ENCODE assay signal across 32 cellular contexts in the genomic region with DNA sequence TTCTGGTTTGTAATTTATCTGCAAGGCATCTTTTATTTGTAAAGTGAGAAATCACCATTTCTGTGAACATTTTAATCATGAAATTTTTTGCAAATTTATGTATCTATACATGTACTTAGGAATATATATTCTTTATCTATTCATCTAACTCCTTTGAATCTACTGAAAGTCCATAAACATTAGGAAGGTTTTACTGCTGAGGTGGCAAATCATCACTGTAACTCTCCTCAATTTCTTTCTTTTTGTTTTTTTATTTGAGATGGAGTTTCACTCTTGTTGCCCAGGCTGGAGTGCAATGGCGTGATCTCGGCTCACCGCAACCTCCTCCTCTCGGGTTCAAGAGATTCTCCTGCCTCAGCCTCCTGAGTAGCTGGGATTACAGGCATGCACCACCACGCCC.
"Had no signal": no experiment of that assay in that cellular context is flagged by ENCODE, and none has a peak within 500 bp of the region (broad histone marks: within the 10 kb centered on the region; RNA-seq: fewer than 3 reads in every experiment).

No MANE protein-coding gene starts in this region.

- ATAC-seq: activated CD4-positive, alpha-beta T cell treated with anti-CD3 and anti-CD28 coated beads for 36 hours; activated naive CD4-positive, alpha-beta T cell treated with anti-CD3 and anti-CD28 coated beads, Interleukin-2, amount 50 U/mL, for 72 hours; activated T-cell treated with anti-CD3 and anti-CD28 coated beads, Interleukin-2, amount 50 U/mL, for 72 hours; gastroesophageal sphincter; T-helper 17 cell had no signal

- H3K27ac Mint-ChIP-seq: activated CD4-positive, alpha-beta memory T cell treated with anti-CD3 and anti-CD28 coated beads, Interleukin-2, amount 10 ng/mL, durations not matched to agents 7 days and 5 days; activated CD4-positive, alpha-beta T cell treated with anti-CD3 and anti-CD28 coated beads for 36 hours; activated CD4-positive, alpha-beta T cell treated with anti-CD3 and anti-CD28 coated beads, Interleukin-2, amount 10 ng/mL, durations not matched to agents 24 days and 14 days; activated naive CD4-positive, alpha-beta T cell treated with anti-CD3 and anti-CD28 coated beads, Interleukin-2, amount 10 ng/mL, durations not matched to agents 7 days and 5 days; activated naive CD4-positive, alpha-beta T cell treated with anti-CD3 and anti-CD28 coated beads, Interleukin-2, amount 50 U/mL, for 72 hours; activated naive CD8-positive, alpha-beta T cell treated with anti-CD3 and anti-CD28 coated beads, Interleukin-2, amount 10 ng/mL, durations not matched to agents 7 days and 5 days; activated T-cell treated with anti-CD3 and anti-CD28 coated beads, Interleukin-2, amount 50 U/mL, for 24 hours; activated T-cell treated with anti-CD3 and anti-CD28 coated beads, Interleukin-2, amount 50 U/mL, for 72 hours; T-helper 17 cell; T-helper 2 cell treated with Interferon-gamma antibody and Interleukin-4, amounts not matched to agents 5 μg/mL and 100 μg/mL, for 36 hours had no signal

- FAIRE-seq: endometrium, endothelial cell of umbilical vein had no signal

- H3K27me3 Mint-ChIP-seq: activated CD4-positive, alpha-beta T cell treated with anti-CD3 and anti-CD28 coated beads for 36 hours had no signal

- H3K4me1 Mint-ChIP-seq: activated CD4-positive, alpha-beta memory T cell treated with anti-CD3 and anti-CD28 coated beads, Interleukin-2, amount 10 ng/mL, durations not matched to agents 7 days and 5 days; activated CD4-positive, alpha-beta T cell treated with anti-CD3 and anti-CD28 coated beads for 36 hours; activated naive CD4-positive, alpha-beta T cell treated with anti-CD3 and anti-CD28 coated beads, Interleukin-2, amount 10 ng/mL, durations not matched to agents 7 days and 5 days had no signal

- H3K9me3 Mint-ChIP-seq: activated CD4-positive, alpha-beta memory T cell treated with anti-CD3 and anti-CD28 coated beads, Interleukin-2, amount 10 ng/mL, durations not matched to agents 7 days and 5 days; activated CD4-positive, alpha-beta T cell treated with anti-CD3 and anti-CD28 coated beads, Interleukin-2, amount 10 ng/mL, durations not matched to agents 24 days and 14 days; activated naive CD4-positive, alpha-beta T cell treated with anti-CD3 and anti-CD28 coated beads, Interleukin-2, amount 10 ng/mL, durations not matched to agents 7 days and 5 days; activated naive CD4-positive, alpha-beta T cell treated with anti-CD3 and anti-CD28 coated beads, Interleukin-2, amount 50 U/mL, for 72 hours; activated naive CD8-positive, alpha-beta T cell treated with anti-CD3 and anti-CD28 coated beads, Interleukin-2, amount 10 ng/mL, durations not matched to agents 7 days and 5 days; activated T-cell treated with anti-CD3 and anti-CD28 coated beads, Interleukin-2, amount 50 U/mL, for 24 hours; activated T-cell treated with anti-CD3 and anti-CD28 coated beads, Interleukin-2, amount 50 U/mL, for 72 hours; T-helper 2 cell treated with Interferon-gamma antibody and Interleukin-4, amounts not matched to agents 5 μg/mL and 100 μg/mL, for 36 hours had no signal

- DNase-seq: activated CD4-positive, alpha-beta memory T cell treated with anti-CD3 and anti-CD28 coated beads, Interleukin-2, amount 10 ng/mL, durations not matched to agents 7 days and 5 days; activated CD4-positive, alpha-beta T cell treated with anti-CD3 and anti-CD28 coated beads for 36 hours; activated CD4-positive, alpha-beta T cell treated with anti-CD3 and anti-CD28 coated beads, Interleukin-2, amount 10 ng/mL, durations not matched to agents 24 days and 14 days; activated CD4-positive, CD25-positive, alpha-beta regulatory T cell; activated CD4-positive, CD25-positive, alpha-beta regulatory T cell treated with anti-CD3 and anti-CD28 coated beads, Interleukin-2, amount 50 U/mL, for 72 hours; activated CD8-positive, alpha-beta memory T cell treated with anti-CD3 and anti-CD28 coated beads, Interleukin-2, amount 50 U/mL, for 48 hours; activated gamma-delta T cell; activated naive CD4-positive, alpha-beta T cell; activated naive CD4-positive, alpha-beta T cell treated with anti-CD3 and anti-CD28 coated beads, Interleukin-2, amount 10 ng/mL, durations not matched to agents 7 days and 5 days; activated naive CD8-positive, alpha-beta T cell treated with anti-CD3 and anti-CD28 coated beads, Interleukin-2, amount 10 ng/mL, durations not matched to agents 7 days and 5 days; activated T-cell treated with anti-CD3 and anti-CD28 coated beads for 4 hours; activated T-cell treated with anti-CD3 and anti-CD28 coated beads, Interleukin-2, amount 50 U/mL, for 24 hours; activated T-cell treated with anti-CD3 and anti-CD28 coated beads, Interleukin-2, amount 50 U/mL, for 72 hours; central memory CD4-positive, alpha-beta T cell; cerebellar nuclear complex; colonic mucosa; effector CD8-positive, alpha-beta T cell; esophagus squamous epithelium; foreskin melanocyte; T-helper 1 cell; T-helper 17 cell; T1000 had no signal

- H3K36me3 Mint-ChIP-seq: activated naive CD4-positive, alpha-beta T cell treated with anti-CD3 and anti-CD28 coated beads, Interleukin-2, amount 10 ng/mL, durations not matched to agents 7 days and 5 days; activated naive CD4-positive, alpha-beta T cell treated with anti-CD3 and anti-CD28 coated beads, Interleukin-2, amount 50 U/mL, for 72 hours; activated naive CD8-positive, alpha-beta T cell treated with anti-CD3 and anti-CD28 coated beads, Interleukin-2, amount 10 ng/mL, durations not matched to agents 7 days and 5 days; brain had no signal

- H3K4me3 ChIP-seq: ascending aorta, breast epithelium, cardiac muscle cell, colonic mucosa, esophagus squamous epithelium, gastroesophageal sphincter had no signal

- H3K36me3 ChIP-seq: ascending aorta, breast epithelium, cardiac muscle cell, colonic mucosa, esophagus squamous epithelium, gastroesophageal sphincter had no signal

- H3K27ac ChIP-seq: ascending aorta, breast epithelium, colonic mucosa, epithelial cell of prostate, esophagus squamous epithelium, gastroesophageal sphincter had no signal

- H3K4me1 ChIP-seq: ascending aorta, breast epithelium, gastroesophageal sphincter had no signal

- H3K4me3 Mint-ChIP-seq: activated CD4-positive, alpha-beta memory T cell treated with anti-CD3 and anti-CD28 coated beads, Interleukin-2, amount 10 ng/mL, durations not matched to agents 7 days and 5 days; activated CD4-positive, alpha-beta T cell treated with anti-CD3 and anti-CD28 coated beads for 36 hours; activated CD4-positive, alpha-beta T cell treated with anti-CD3 and anti-CD28 coated beads, Interleukin-2, amount 10 ng/mL, durations not matched to agents 24 days and 14 days; activated naive CD4-positive, alpha-beta T cell treated with anti-CD3 and anti-CD28 coated beads, Interleukin-2, amount 10 ng/mL, durations not matched to agents 7 days and 5 days; activated naive CD8-positive, alpha-beta T cell treated with anti-CD3 and anti-CD28 coated beads, Interleukin-2, amount 10 ng/mL, durations not matched to agents 7 days and 5 days; activated T-cell treated with anti-CD3 and anti-CD28 coated beads, Interleukin-2, amount 50 U/mL, for 24 hours; activated T-cell treated with anti-CD3 and anti-CD28 coated beads, Interleukin-2, amount 50 U/mL, for 72 hours; brain; T-helper 17 cell; T-helper 2 cell treated with Interferon-gamma antibody and Interleukin-4, amounts not matched to agents 5 μg/mL and 100 μg/mL, for 36 hours had no signal

- H3K27me3 ChIP-seq: ascending aorta, breast epithelium, cardiac muscle cell, colonic mucosa, esophagus squamous epithelium, gastroesophageal sphincter had no signal

- H3K9me3 ChIP-seq: ascending aorta, breast epithelium, colonic mucosa, esophagus squamous epithelium, gastroesophageal sphincter had no signal
